In the genomic region with DNA sequence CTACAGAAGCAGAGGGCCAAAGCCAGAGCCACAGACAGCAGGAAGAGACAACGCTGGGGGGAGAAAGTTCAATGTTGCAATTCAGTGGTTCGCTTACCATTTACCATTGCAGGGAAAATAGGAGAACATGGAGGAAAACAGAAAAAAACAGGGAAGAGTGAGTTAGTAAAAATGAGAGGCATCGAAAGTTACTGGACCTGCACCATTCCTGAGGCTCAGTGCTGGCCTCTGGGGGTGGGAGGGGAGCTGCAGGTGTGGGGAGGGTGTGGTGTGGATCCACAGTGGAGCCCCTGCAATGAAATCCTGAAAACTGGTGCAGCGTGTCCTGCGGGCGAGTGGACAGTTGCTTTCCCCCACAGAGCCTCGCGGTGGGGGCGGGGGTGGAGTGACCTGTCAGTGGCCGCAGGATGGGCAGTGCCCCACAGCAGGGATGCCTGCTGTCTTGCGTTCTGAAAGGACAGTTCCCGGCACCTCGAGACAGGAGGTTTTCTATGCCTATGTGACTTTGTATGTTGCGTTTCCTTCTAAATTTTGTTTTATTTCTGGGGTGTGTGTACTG, we compare ENCODE assay signal across 16 cellular contexts. TPM values are rescaled to one million over a fixed set of nuclear protein-coding genes. Genes with fewer than 3 reads are reported as not detected.
DNase-seq lines count a peak whose midpoint lies in the region; ATAC-seq, FAIRE-seq and TF ChIP-seq lines count a peak whose summit lies in the region.
"Had no signal": no experiment of that assay in that cellular context is flagged by ENCODE, and none has a peak within 500 bp of the region (broad histone marks: within the 10 kb centered on the region; RNA-seq: fewer than 3 reads in every experiment).

No MANE protein-coding gene starts in this region.

- H3K27me3 Mint-ChIP-seq in activated T-cell treated with anti-CD3 and anti-CD28 coated beads, Interleukin-2, amount 50 U/mL, for 4 hours (ENCODE audit: low read depth) = no peaks in the 10 kb centered on the region
- no peaks in the 10 kb centered on the region for H3K27me3 Mint-ChIP-seq in T-cell
- no peaks in the 10 kb centered on the region for H3K27me3 Mint-ChIP-seq in endodermal cell (ENCODE audit: insufficient read depth)
- H3K27me3 Mint-ChIP-seq in progenitor cell of endocrine pancreas = no peaks in the 10 kb centered on the region
- H3K27me3 Mint-ChIP-seq in activated T-helper 1 cell treated with anti-CD3 and anti-CD28 coated beads, Interleukin-12 subunit alpha, Interleukin-12 subunit beta, Interleukin-2, Interleukin-4 antibody, amounts not matched to agents 30 ng/mL and 10 ng/mL and 1 ng/mL, durations not matched to agents 14 hours and 24 hours and 36 hours (ENCODE audit: insufficient read depth) = no peaks in the 10 kb centered on the region

- no peaks in the 10 kb centered on the region for H3K9me3 Mint-ChIP-seq in activated T-cell treated with anti-CD3 and anti-CD28 coated beads, Interleukin-2, amount 50 U/mL, for 4 hours
- H3K9me3 Mint-ChIP-seq in T-cell = no peaks in the 10 kb centered on the region
- no peaks in the 10 kb centered on the region for H3K9me3 Mint-ChIP-seq in endodermal cell
- no peaks in the 10 kb centered on the region for H3K9me3 Mint-ChIP-seq in progenitor cell of endocrine pancreas (ENCODE audit: low read depth)
- no peaks in the 10 kb centered on the region for H3K9me3 Mint-ChIP-seq in activated T-helper 1 cell treated with anti-CD3 and anti-CD28 coated beads, Interleukin-12 subunit alpha, Interleukin-12 subunit beta, Interleukin-2, Interleukin-4 antibody, amounts not matched to agents 30 ng/mL and 10 ng/mL and 1 ng/mL, durations not matched to agents 14 hours and 24 hours and 36 hours

- no peak for DNase-seq in activated T-cell treated with anti-CD3 and anti-CD28 coated beads, Interleukin-2, amount 50 U/mL, for 4 hours
- no peak for DNase-seq in activated T-cell treated with anti-CD3 and anti-CD28 coated beads, Interleukin-2, amount 50 U/mL, for 1 hour
- no peak for DNase-seq in T-cell
- no peak for DNase-seq in endodermal cell
- DNase-seq in progenitor cell of endocrine pancreas (ENCODE audit: low spot score, unreplicated experiment) = no peak
- DNase-seq in activated gamma-delta T cell treated with Interleukin-2 at 50 U/mL for 16 hours = no peak
- no peak for DNase-seq in frontal cortex (ENCODE audit: low spot score in 2 of 2)
- DNase-seq in activated T-helper 1 cell treated with anti-CD3 and anti-CD28 coated beads, Interleukin-12 subunit alpha, Interleukin-12 subunit beta, Interleukin-2, Interleukin-4 antibody, amounts not matched to agents 30 ng/mL and 10 ng/mL and 1 ng/mL, durations not matched to agents 14 hours and 24 hours and 36 hours (ENCODE audit: low spot score) = no peak
- DNase-seq: activated CD4-positive, alpha-beta T cell treated with anti-CD3 and anti-CD28 coated beads for 48 hours; amniotic stem cell; foreskin melanocyte; NCI-H1694; NCI-H526; stimulated activated CD4-positive, alpha-beta T cell treated with anti-CD3 and anti-CD28 coated beads, Interleukin-1b, Interleukin-23, amount 100 ng/mL, for 48 hours; trophoblast cell had no signal

- no peak overlapping the region for H3K4me3 ChIP-seq in endodermal cell (ENCODE audit: low read length)

- no peaks in the 10 kb centered on the region for H3K9me3 ChIP-seq in endodermal cell (ENCODE audit: control insufficient read depth, low read length)

- intact Hi-C loops in activated T-helper 1 cell treated with anti-CD3 and anti-CD28 coated beads, Interleukin-12 subunit alpha, Interleukin-12 subunit beta, Interleukin-2, Interleukin-4 antibody, amounts not matched to agents 30 ng/mL and 10 ng/mL and 1 ng/mL, durations not matched to agents 14 hours and 24 hours and 36 hours (cut with micrococcal nuclease) = no loop called here

- peak overlapping the region; percentile 71 for H3K4me3 Mint-ChIP-seq in activated T-cell treated with anti-CD3 and anti-CD28 coated beads, Interleukin-2, amount 50 U/mL, for 4 hours
- peak overlapping the region in 1 of 3 donors; percentile 78 for H3K4me3 Mint-ChIP-seq in T-cell
- no peak overlapping the region for H3K4me3 Mint-ChIP-seq in endodermal cell
- no peak overlapping the region for H3K4me3 Mint-ChIP-seq in progenitor cell of endocrine pancreas (ENCODE audit: low read depth)
- H3K4me3 Mint-ChIP-seq in activated T-helper 1 cell treated with anti-CD3 and anti-CD28 coated beads, Interleukin-12 subunit alpha, Interleukin-12 subunit beta, Interleukin-2, Interleukin-4 antibody, amounts not matched to agents 30 ng/mL and 10 ng/mL and 1 ng/mL, durations not matched to agents 14 hours and 24 hours and 36 hours = no peak overlapping the region

- H3K36me3 Mint-ChIP-seq in activated T-cell treated with anti-CD3 and anti-CD28 coated beads, Interleukin-2, amount 50 U/mL, for 4 hours (ENCODE audit: insufficient read depth) = peaks cover 7% of the 10 kb centered on the region
- peaks cover 8% of the 10 kb centered on the region for H3K36me3 Mint-ChIP-seq in T-cell
- H3K36me3 Mint-ChIP-seq in endodermal cell (ENCODE audit: low read depth) = peaks cover 6% of the 10 kb centered on the region
- H3K36me3 Mint-ChIP-seq in progenitor cell of endocrine pancreas (ENCODE audit: insufficient read depth) = no peaks in the 10 kb centered on the region
- H3K36me3 Mint-ChIP-seq in activated T-helper 1 cell treated with anti-CD3 and anti-CD28 coated beads, Interleukin-12 subunit alpha, Interleukin-12 subunit beta, Interleukin-2, Interleukin-4 antibody, amounts not matched to agents 30 ng/mL and 10 ng/mL and 1 ng/mL, durations not matched to agents 14 hours and 24 hours and 36 hours (ENCODE audit: low read depth) = peaks cover 12% of the 10 kb centered on the region

- H3K9ac ChIP-seq in endodermal cell (ENCODE audit: extremely low read depth, low read length, poor library complexity, severe bottlenecking) = no peak overlapping the region

- H3K27ac Mint-ChIP-seq in T-cell (peak overlapping the region; percentile 88 to 98), endodermal cell (no peak overlapping the region), progenitor cell of endocrine pancreas (peak overlapping the region; percentile 25)
- no peak overlapping the region for H3K27ac Mint-ChIP-seq in activated T-helper 1 cell treated with anti-CD3 and anti-CD28 coated beads, Interleukin-12 subunit alpha, Interleukin-12 subunit beta, Interleukin-2, Interleukin-4 antibody, amounts not matched to agents 30 ng/mL and 10 ng/mL and 1 ng/mL, durations not matched to agents 14 hours and 24 hours and 36 hours

- no peaks in the 10 kb centered on the region for H3K27me3 ChIP-seq in endodermal cell (ENCODE audit: control insufficient read depth, insufficient read depth, low read length, poor library complexity, severe bottlenecking)

- no peak for ATAC-seq in activated T-cell treated with anti-CD3 and anti-CD28 coated beads, Interleukin-2, amount 50 U/mL, for 4 hours
- no peak for ATAC-seq in T-cell (replicated peaks in 1 of 4)
- ATAC-seq: Panc1 had no signal

- CTCF ChIA-PET in T-cell (lab: Charles Lee) = no interaction called here

- TF ChIP-seq CTCF in endodermal cell (conservative IDR thresholded peaks at IDR 0.05) = peak; percentile 65
- TF ChIP-seq CTCF in progenitor cell of endocrine pancreas (IDR thresholded peaks at IDR 0.05; ENCODE audit: unreplicated experiment) = peak; percentile 32

- no peaks in the 10 kb centered on the region for H3K36me3 ChIP-seq in endodermal cell (ENCODE audit: control insufficient read depth, insufficient read depth, low read length)

- POLR2A ChIA-PET in T-cell (lab: Charles Lee) = no interaction called here

- no peak for FAIRE-seq in frontal cortex (lab: Jason Lieb, UNC)

- H3K4me1 Mint-ChIP-seq in activated T-cell treated with anti-CD3 and anti-CD28 coated beads, Interleukin-2, amount 50 U/mL, for 4 hours (ENCODE audit: low read depth) = peaks cover 88% of the 10 kb centered on the region
- H3K4me1 Mint-ChIP-seq in T-cell = peaks cover 82 to 91% (median 84%) of the 10 kb centered on the region in 3 donors
- H3K4me1 Mint-ChIP-seq in endodermal cell = peaks cover 26% of the 10 kb centered on the region
- H3K4me1 Mint-ChIP-seq in progenitor cell of endocrine pancreas (ENCODE audit: low read depth) = peaks cover 38% of the 10 kb centered on the region
- peaks cover 61% of the 10 kb centered on the region for H3K4me1 Mint-ChIP-seq in activated T-helper 1 cell treated with anti-CD3 and anti-CD28 coated beads, Interleukin-12 subunit alpha, Interleukin-12 subunit beta, Interleukin-2, Interleukin-4 antibody, amounts not matched to agents 30 ng/mL and 10 ng/mL and 1 ng/mL, durations not matched to agents 14 hours and 24 hours and 36 hours (ENCODE audit: low read depth)

- H3K4me1 ChIP-seq in endodermal cell (ENCODE audit: control insufficient read depth, insufficient read depth, low read length) = no peaks in the 10 kb centered on the region

- 90 to 92% methylated on average over 13 to 14 of the region's 14 CpGs for WGBS in endodermal cell (ENCODE audit: insufficient coverage in 1 of 2, insufficient read length in 1 of 2), 2 experiments

- H3K27ac ChIP-seq in endodermal cell (ENCODE audit: low read depth, low read length) = no peak overlapping the region

RNA-seq across cellular contexts. Expression of gene TMEM181, which starts 5.7 kb away (rescaled TPM):
- 10 to 100 TPM; 11.4 to 13.2 (median 12.0) TPM for total RNA-seq in activated T-cell treated with anti-CD3 and anti-CD28 coated beads, Interleukin-2, amount 50 U/mL, for 4 hours
- total RNA-seq in T-cell = 10 to 100 TPM; 15.9 to 21.5 (median 19.9) TPM
- 10 to 100 TPM; 21.2 to 21.8 TPM for total RNA-seq in endodermal cell
- polyA plus RNA-seq in endodermal cell (2013, experiment 1 of 2) = 20.7 TPM
- polyA plus RNA-seq in endodermal cell (2013, experiment 2 of 2) = 18.7 TPM
- total RNA-seq in progenitor cell of endocrine pancreas = 33.9 and 35.6 TPM in 2 replicates
- total RNA-seq in frontal cortex = 64.0 TPM
- 17.0 and 17.7 TPM in 2 replicates for total RNA-seq in activated T-helper 1 cell treated with anti-CD3 and anti-CD28 coated beads, Interleukin-12 subunit alpha, Interleukin-12 subunit beta, Interleukin-2, Interleukin-4 antibody, amounts not matched to agents 30 ng/mL and 10 ng/mL and 1 ng/mL, durations not matched to agents 14 hours and 24 hours and 36 hours

Comparison
In these comparisons a context has a peak if more than half of its experiments do, and no peak if none do; other contexts are left out.
1. H3K27ac Mint-ChIP-seq: peak in T-cell (2 of 2) and progenitor cell of endocrine pancreas (single experiment); none in endodermal cell (single experiment) and activated T-helper 1 cell treated with anti-CD3 and anti-CD28 coated beads, Interleukin-12 subunit alpha, Interleukin-12 subunit beta, Interleukin-2, Interleukin-4 antibody, amounts not matched to agents 30 ng/mL and 10 ng/mL and 1 ng/mL, durations not matched to agents 14 hours and 24 hours and 36 hours (single experiment).